ENCODE assay signal across 1 cellular context in the genomic region with DNA sequence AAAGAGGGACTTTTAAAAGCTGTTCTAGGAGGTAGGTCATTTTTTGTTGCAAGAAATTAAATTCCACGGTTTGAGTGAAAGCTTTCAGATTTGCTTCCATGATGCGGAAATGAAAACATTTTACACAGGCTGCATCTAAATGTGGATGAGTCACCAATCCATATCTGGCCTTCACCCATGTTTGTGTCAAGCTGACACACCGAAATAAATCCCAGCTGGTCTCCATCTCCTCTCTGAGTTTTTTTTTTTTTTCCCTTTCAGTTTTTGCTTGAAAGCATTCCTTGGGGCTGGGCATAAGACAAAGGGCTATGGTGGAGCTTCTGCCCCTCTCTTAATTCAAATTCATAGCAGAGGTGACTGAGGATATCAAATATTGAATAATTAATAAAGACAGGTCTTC.
TF ChIP-seq lines count a peak whose summit lies in the region.

No MANE protein-coding gene starts in this region.

TF ChIP-seq in SK-N-SH, 30 proteins besides CTCF, POLR2A, EP300 and RAD21 (continued from another document):
- TF ChIP-seq, protein P1, sequence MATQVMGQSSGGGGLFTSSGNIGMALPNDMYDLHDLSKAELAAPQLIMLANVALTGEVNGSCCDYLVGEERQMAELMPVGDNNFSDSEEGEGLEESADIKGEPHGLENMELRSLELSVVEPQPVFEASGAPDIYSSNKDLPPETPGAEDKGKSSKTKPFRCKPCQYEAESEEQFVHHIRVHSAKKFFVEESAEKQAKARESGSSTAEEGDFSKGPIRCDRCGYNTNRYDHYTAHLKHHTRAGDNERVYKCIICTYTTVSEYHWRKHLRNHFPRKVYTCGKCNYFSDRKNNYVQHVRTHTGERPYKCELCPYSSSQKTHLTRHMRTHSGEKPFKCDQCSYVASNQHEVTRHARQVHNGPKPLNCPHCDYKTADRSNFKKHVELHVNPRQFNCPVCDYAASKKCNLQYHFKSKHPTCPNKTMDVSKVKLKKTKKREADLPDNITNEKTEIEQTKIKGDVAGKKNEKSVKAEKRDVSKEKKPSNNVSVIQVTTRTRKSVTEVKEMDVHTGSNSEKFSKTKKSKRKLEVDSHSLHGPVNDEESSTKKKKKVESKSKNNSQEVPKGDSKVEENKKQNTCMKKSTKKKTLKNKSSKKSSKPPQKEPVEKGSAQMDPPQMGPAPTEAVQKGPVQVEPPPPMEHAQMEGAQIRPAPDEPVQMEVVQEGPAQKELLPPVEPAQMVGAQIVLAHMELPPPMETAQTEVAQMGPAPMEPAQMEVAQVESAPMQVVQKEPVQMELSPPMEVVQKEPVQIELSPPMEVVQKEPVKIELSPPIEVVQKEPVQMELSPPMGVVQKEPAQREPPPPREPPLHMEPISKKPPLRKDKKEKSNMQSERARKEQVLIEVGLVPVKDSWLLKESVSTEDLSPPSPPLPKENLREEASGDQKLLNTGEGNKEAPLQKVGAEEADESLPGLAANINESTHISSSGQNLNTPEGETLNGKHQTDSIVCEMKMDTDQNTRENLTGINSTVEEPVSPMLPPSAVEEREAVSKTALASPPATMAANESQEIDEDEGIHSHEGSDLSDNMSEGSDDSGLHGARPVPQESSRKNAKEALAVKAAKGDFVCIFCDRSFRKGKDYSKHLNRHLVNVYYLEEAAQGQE (IDR thresholded peaks at IDR 0.05; ENCODE audit: low read depth, low read length), result no peak
- TF ChIP-seq SIN3A (IDR thresholded peaks at IDR 0.05; ENCODE audit: borderline replicate concordance, low read depth, low read length) (no peak), FOXJ3 (CRISPR knock-in tag; IDR thresholded peaks at IDR 0.05) (no peak; the same call in 1 of the 2 replicates), ELF1 (IDR thresholded peaks at IDR 0.05) (no peak)
- TF ChIP-seq, protein P2, sequence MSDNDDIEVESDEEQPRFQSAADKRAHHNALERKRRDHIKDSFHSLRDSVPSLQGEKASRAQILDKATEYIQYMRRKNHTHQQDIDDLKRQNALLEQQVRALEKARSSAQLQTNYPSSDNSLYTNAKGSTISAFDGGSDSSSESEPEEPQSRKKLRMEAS (IDR thresholded peaks at IDR 0.05; ENCODE audit: low read depth), result no peak
